Comparison of ENCODE assay signal across 18 cellular contexts in genomic region chr17:41504126-41504977, GRCh38. TPM values are rescaled to one million over a fixed set of nuclear protein-coding genes. Genes with fewer than 3 reads are reported as not detected.
DNase-seq lines count a peak whose midpoint lies in the region; ATAC-seq and TF ChIP-seq lines count a peak whose summit lies in the region.
"Had no signal": no experiment of that assay in that cellular context is flagged by ENCODE, and none has a peak within 500 bp of the region (broad histone marks: within the 10 kb centered on the region; RNA-seq: fewer than 3 reads in every experiment).

No MANE protein-coding gene starts in this region.

- 0 out of 2 replicates have a peak overlapping the region, but pooled peaks have one; percentile 6 for H3K18ac ChIP-seq in IMR-90 (ENCODE audit: low read depth, low read length)

- no peaks in the 10 kb centered on the region for H4K20me1 ChIP-seq in IMR-90 (ENCODE audit: insufficient read depth, low read length)

- no peak overlapping the region for H2BK20ac ChIP-seq in IMR-90 (ENCODE audit: low read depth, low read length)

- H3K23ac ChIP-seq in IMR-90 (ENCODE audit: low read depth, low read length), result no peak overlapping the region

- no peak overlapping the region; the same call in 1 of the 2 replicates for H4K91ac ChIP-seq in IMR-90 (ENCODE audit: insufficient read depth, low read depth, low read length)

- H3K27me3 Mint-ChIP-seq in stimulated activated naive CD8-positive, alpha-beta T cell treated with anti-CD3 and anti-CD28 coated beads, Interleukin-15, amount 100 ng/mL, for 72 hours, result no peaks in the 10 kb centered on the region

- ATAC-seq in IMR-90 (ENCODE audit: low read depth), result peak; percentile 67
- no peak for ATAC-seq in stimulated activated naive CD8-positive, alpha-beta T cell treated with anti-CD3 and anti-CD28 coated beads, Interleukin-15, amount 100 ng/mL, for 72 hours
- ATAC-seq: HCT116, T-cell had no signal

- no peak overlapping the region for H2AK9ac ChIP-seq in IMR-90 (replicated peaks; ENCODE audit: low read depth, low read length, poor library complexity)

- CTCF ChIA-PET in IMR-90 (lab: Yijun Ruan, JAX), result interaction anchor here (1.0 to 1.5 kb wide), 2 partner anchors 44 to 159 kb away, joined by 3 to 4 read pairs; no protein-coding TSS in a partner anchor
- CTCF ChIA-PET in RWPE1 (lab: Yijun Ruan, JAX), result no interaction called here

- no CpG with 5 or more reads among the region's 10 CpGs for WGBS in IMR-90 (ENCODE audit: extremely low coverage in 2 of 2, insufficient read length in 1 of 2), 2 experiments
- 60 to 67% methylated on average over 10 of the region's 10 CpGs for WGBS in tibial nerve, 2 donors

- no peak for TF ChIP-seq RAD21 in IMR-90 (IDR thresholded peaks at IDR 0.05; ENCODE audit: low read length)

- H3K27ac Mint-ChIP-seq in stimulated activated naive CD8-positive, alpha-beta T cell treated with anti-CD3 and anti-CD28 coated beads, Interleukin-15, amount 100 ng/mL, for 72 hours, result no peak overlapping the region
- H3K27ac Mint-ChIP-seq: T-cell had no signal

- no peaks in the 10 kb centered on the region for H3K9me3 Mint-ChIP-seq in stimulated activated naive CD8-positive, alpha-beta T cell treated with anti-CD3 and anti-CD28 coated beads, Interleukin-15, amount 100 ng/mL, for 72 hours
- H3K9me3 Mint-ChIP-seq: CD8-positive, alpha-beta memory T cell; T-cell had no signal

- DNase-seq in IMR-90, result peak; percentile 69
- no peak for DNase-seq in RWPE1 (ENCODE audit: low spot score)
- peak; percentile 12 for DNase-seq in kidney glomerular epithelial cell (lab: John Stamatoyannopoulos, UW)
- DNase-seq in vagina (ENCODE audit: extremely low spot score in 2 of 2), result no peak
- no peak for DNase-seq in HuH-7.5 (ENCODE audit: low spot score)
- DNase-seq in tibial nerve (ENCODE audit: low spot score in 2 of 2), result no peak
- DNase-seq in stimulated activated naive CD8-positive, alpha-beta T cell treated with anti-CD3 and anti-CD28 coated beads, Interleukin-15, amount 100 ng/mL, for 72 hours, result no peak
- DNase-seq: CD8-positive, alpha-beta memory T cell; NCI-H1436; NCI-H2029 treated with DMSO at 0.1 percent for 48 hours; NCI-H526; T-cell had no signal

- peak overlapping the region; percentile 44 for H2AK5ac ChIP-seq in IMR-90 (ENCODE audit: low read depth, low read length)

- no peaks in the 10 kb centered on the region for H3K79me1 ChIP-seq in IMR-90 (ENCODE audit: low read depth in 1 of 2, low read length in 2 of 2)

- dilution Hi-C loops in IMR-90 (cut with HindIII; ENCODE audit: low sequenced_read_pairs, unreplicated experiment), result no loop called here

- BruUV-seq in IMR-90 (replicated peaks; lab: Mats Ljungman, UMichigan), result no TSS peak

- no peaks in the 10 kb centered on the region for H3K36me3 ChIP-seq in IMR-90 (ENCODE audit: control insufficient read depth, insufficient read depth, low read length)
- no peaks in the 10 kb centered on the region for H3K36me3 ChIP-seq in vagina
- H3K36me3 ChIP-seq in tibial nerve, result no peaks in the 10 kb centered on the region

- no peaks in the 10 kb centered on the region for H3K9me3 ChIP-seq in IMR-90 (ENCODE audit: control insufficient read depth, insufficient read depth, low read length)
- H3K9me3 ChIP-seq in vagina, result no peaks in the 10 kb centered on the region
- no peaks in the 10 kb centered on the region for H3K9me3 ChIP-seq in tibial nerve

- no peak overlapping the region for H2BK15ac ChIP-seq in IMR-90 (ENCODE audit: low read depth, low read length)

- H3K9me1 ChIP-seq in IMR-90 (ENCODE audit: insufficient read depth, low read length), result peaks cover 13% of the 10 kb centered on the region

- H3K4me1 ChIP-seq in IMR-90 (ENCODE audit: control insufficient read depth, insufficient read depth, low read length) (peaks cover 16% of the 10 kb centered on the region), vagina (peaks cover 38% of the 10 kb centered on the region), tibial nerve (no peaks in the 10 kb centered on the region)

- H2AFZ ChIP-seq in IMR-90 (replicated peaks; ENCODE audit: low read length, poor library complexity), result peak overlapping the region; percentile 25

- no peak for TF ChIP-seq CTCF in IMR-90 (conservative IDR thresholded peaks at IDR 0.05; ENCODE audit: low read depth, low read length)
- TF ChIP-seq CTCF in RWPE1 (conservative IDR thresholded peaks at IDR 0.05; ENCODE audit: low read depth), result no peak
- TF ChIP-seq CTCF in vagina (IDR thresholded peaks at IDR 0.05), result no peak
- TF ChIP-seq CTCF in tibial nerve (IDR thresholded peaks at IDR 0.05), result no peak

- intact Hi-C loops in IMR-90 (cut with micrococcal nuclease) (loop anchor here (1.0 kb wide), 1 partner anchor 38 kb away; no protein-coding TSS in a partner anchor), vagina (cut with DNase I) (no loop called here)

- H3K4ac ChIP-seq in IMR-90 (ENCODE audit: low read depth, low read length), result 0 out of 2 replicates have a peak overlapping the region, but pooled peaks have one; percentile 34

- no peak overlapping the region for H3K4me3 ChIP-seq in IMR-90 (ENCODE audit: insufficient read depth, low read depth, low read length)
- H3K4me3 ChIP-seq in vagina, result peak overlapping the region in 1 of 2 donors; percentile 30
- no peak overlapping the region for H3K4me3 ChIP-seq in tibial nerve
- H3K4me3 ChIP-seq: SK-N-MC had no signal

- TF ChIP-seq POLR2A in IMR-90 (IDR thresholded peaks at IDR 0.05; ENCODE audit: low read depth, low read length), result no peak
- no peak for TF ChIP-seq POLR2A in vagina (IDR thresholded peaks at IDR 0.05)
- no peak for TF ChIP-seq POLR2A in tibial nerve (IDR thresholded peaks at IDR 0.05)

- H3K27ac ChIP-seq in IMR-90 (ENCODE audit: insufficient read depth, low read length), result peak overlapping the region; percentile 22; the same call in 1 of the 2 replicates
- H3K27ac ChIP-seq in RWPE1, result peak overlapping the region; percentile 62
- H3K27ac ChIP-seq in vagina, result peak overlapping the region; percentile 47
- H3K27ac ChIP-seq in tibial nerve, result no peak overlapping the region
- H3K27ac ChIP-seq: KMS-11, SK-N-MC had no signal

- H3K4me2 ChIP-seq in IMR-90 (ENCODE audit: low read depth, low read length), result peak overlapping the region; percentile 51
- H3K4me2 ChIP-seq: KMS-11 had no signal

- H3K9ac ChIP-seq in IMR-90 (ENCODE audit: low read depth, low read length), result no peak overlapping the region
- H3K9ac ChIP-seq: KMS-11 had no signal

- in situ Hi-C loops in IMR-90 (cut with MboI; ENCODE audit: low sequenced_read_pairs), result no loop called here

- no peak overlapping the region for H2BK120ac ChIP-seq in IMR-90 (ENCODE audit: low read depth, low read length)

- H3K56ac ChIP-seq in IMR-90 (ENCODE audit: extremely low read depth, insufficient read depth, low read length), result no peak overlapping the region

- no peak overlapping the region for H3K4me3 Mint-ChIP-seq in stimulated activated naive CD8-positive, alpha-beta T cell treated with anti-CD3 and anti-CD28 coated beads, Interleukin-15, amount 100 ng/mL, for 72 hours
- H3K4me3 Mint-ChIP-seq: CD8-positive, alpha-beta memory T cell; T-cell had no signal

- no peak overlapping the region for H4K5ac ChIP-seq in IMR-90 (ENCODE audit: low read depth, low read length)

- peak overlapping the region in 1 of 2 experiments; percentile 0; a peak in 1 of 4 replicates for H4K8ac ChIP-seq in IMR-90 (ENCODE audit: low read depth in 2 of 2, low read length in 2 of 2)

- peak overlapping the region; percentile 30 for H2BK5ac ChIP-seq in IMR-90 (ENCODE audit: low read depth, low read length, poor library complexity, severe bottlenecking)

- H3K14ac ChIP-seq in IMR-90 (replicated peaks; ENCODE audit: low read depth, low read length), result 0 out of 2 replicates have a peak overlapping the region, but pooled peaks have one; percentile 30

- TF ChIP-seq EP300 in tibial nerve (IDR thresholded peaks at IDR 0.05), result no peak

- POLR2A ChIA-PET in IMR-90 (lab: Charles Lee; ENCODE audit: unreplicated experiment), result no interaction called here
- POLR2A ChIA-PET in RWPE1 (lab: Yijun Ruan, JAX; ENCODE audit: low non-redundant PET), result interaction anchor here (0.6 kb wide), 1 partner anchor 445 kb away, joined by 5 read pairs; no protein-coding TSS in a partner anchor

- peaks cover 5% of the 10 kb centered on the region for H3K4me1 Mint-ChIP-seq in stimulated activated naive CD8-positive, alpha-beta T cell treated with anti-CD3 and anti-CD28 coated beads, Interleukin-15, amount 100 ng/mL, for 72 hours
- H3K4me1 Mint-ChIP-seq: CD8-positive, alpha-beta memory T cell had no signal

- H3K27me3 ChIP-seq in IMR-90 (ENCODE audit: control insufficient read depth, insufficient read depth, low read length) (no peaks in the 10 kb centered on the region; the same call in 1 of the 2 replicates), vagina (no peaks in the 10 kb centered on the region), tibial nerve (no peaks in the 10 kb centered on the region)

RNA-seq across cellular contexts. Expression of gene KRT13, which starts 1.1 kb away (rescaled TPM):
- total RNA-seq in IMR-90 (2012; rRNA removed), result 0.18 and 0.28 TPM in 2 replicates
- polyA plus RNA-seq in IMR-90 (2012; rRNA removed), result 0.56 and 0.60 TPM in 2 replicates
- 0.42 and 0.44 TPM in 2 replicates for polyA plus RNA-seq in IMR-90 (2012; cell fraction: cytosol; rRNA removed)
- polyA plus RNA-seq in IMR-90 (2012; cell fraction: nucleus; rRNA removed; ENCODE audit: low replicate concordance), result 0.61 and 0.87 TPM in 2 replicates
- 10,968 TPM for total RNA-seq in vagina
- under 1 TPM in 1 of 4 donors, not detected in 3; 0.42 TPM for total RNA-seq in tibial nerve
- total RNA-seq: CD8-positive, alpha-beta memory T cell; Daoy; T-cell had no signal
- polyA plus RNA-seq: AG04450; CD8-positive, alpha-beta memory T cell had no signal

RNA-seq across cellular contexts. Expression of gene KRT15, which starts 14.3 kb away (rescaled TPM):
- total RNA-seq in IMR-90 (2012; rRNA removed), result 2.9 and 3.6 TPM in 2 replicates
- 5.3 and 7.6 TPM in 2 replicates for polyA plus RNA-seq in IMR-90 (2012; rRNA removed)
- polyA plus RNA-seq in IMR-90 (2012; cell fraction: cytosol; rRNA removed), result 3.4 and 3.7 TPM in 2 replicates
- polyA plus RNA-seq in IMR-90 (2012; cell fraction: nucleus; rRNA removed; ENCODE audit: low replicate concordance), result 17.3 and 18.6 TPM in 2 replicates
- 931 TPM for total RNA-seq in vagina
- total RNA-seq in tibial nerve, result 1 to 10 TPM in 1 of 4 donors, under 1 TPM in 2, not detected in 1; 0.42 to 4.2 (median 0.78) TPM
- total RNA-seq: CD8-positive, alpha-beta memory T cell had no signal
- polyA plus RNA-seq: CD8-positive, alpha-beta memory T cell had no signal

RNA-seq across cellular contexts. Expression of gene KRT36, which starts 14.6 kb away (rescaled TPM):
- not detected in 2 replicates for total RNA-seq in IMR-90 (2012; rRNA removed)
- not detected in 2 replicates for polyA plus RNA-seq in IMR-90 (2012; rRNA removed)
- 0.03 TPM in 1 of 2 replicates, not detected in the other for polyA plus RNA-seq in IMR-90 (2012; cell fraction: cytosol; rRNA removed)
- not detected in 2 replicates for polyA plus RNA-seq in IMR-90 (2012; cell fraction: nucleus; rRNA removed; ENCODE audit: low replicate concordance)
- total RNA-seq in vagina, result not detected
- total RNA-seq in tibial nerve, result under 1 TPM in 1 of 4 donors, not detected in 3; 0.42 TPM
- total RNA-seq: CD8-positive, alpha-beta memory T cell; Daoy; T-cell had no signal
- polyA plus RNA-seq: AG04450; CD8-positive, alpha-beta memory T cell had no signal

RNA-seq across cellular contexts. Expression of gene KRT35, which starts 23.4 kb away (rescaled TPM):
- total RNA-seq in IMR-90 (2012; rRNA removed) (not detected in 2 replicates), vagina (not detected), tibial nerve (not detected)
- not detected in 2 replicates for polyA plus RNA-seq in IMR-90 (2012; rRNA removed)
- polyA plus RNA-seq in IMR-90 (2012; cell fraction: cytosol; rRNA removed), result not detected in 2 replicates
- not detected in 2 replicates for polyA plus RNA-seq in IMR-90 (2012; cell fraction: nucleus; rRNA removed; ENCODE audit: low replicate concordance)
- total RNA-seq: CD8-positive, alpha-beta memory T cell; Daoy; T-cell had no signal
- polyA plus RNA-seq: AG04450; BJ; CD8-positive, alpha-beta memory T cell had no signal

RNA-seq across cellular contexts. Expression of gene KRT19, which starts 23.8 kb away (rescaled TPM):
- total RNA-seq in IMR-90 (2012; rRNA removed) (14.7 and 18.1 TPM in 2 replicates), vagina (198 TPM), tibial nerve (1,000 to 10,000 TPM in 2 of 4 donors, 100 to 1,000 TPM in 1, 10 to 100 TPM in 1; 85.5 to 1,774 (median 1,323) TPM)
- 12.0 and 12.5 TPM in 2 replicates for polyA plus RNA-seq in IMR-90 (2012; rRNA removed)
- 12.7 and 12.8 TPM in 2 replicates for polyA plus RNA-seq in IMR-90 (2012; cell fraction: cytosol; rRNA removed)
- polyA plus RNA-seq in IMR-90 (2012; cell fraction: nucleus; rRNA removed; ENCODE audit: low replicate concordance), result 5.0 and 8.4 TPM in 2 replicates
- total RNA-seq: CD8-positive, alpha-beta memory T cell had no signal
- polyA plus RNA-seq: CD8-positive, alpha-beta memory T cell had no signal

Comparison
In these comparisons a context has a peak if more than half of its experiments do, and no peak if none do; other contexts are left out.
1. DNase-seq: peak in IMR-90 (single experiment) and kidney glomerular epithelial cell (single experiment); none in RWPE1 (single experiment), vagina (0 of 2), HuH-7.5 (single experiment), tibial nerve (0 of 2) and stimulated activated naive CD8-positive, alpha-beta T cell treated with anti-CD3 and anti-CD28 coated beads, Interleukin-15, amount 100 ng/mL, for 72 hours (0 of 2).
2. H3K27ac ChIP-seq: peak in IMR-90 (single experiment), RWPE1 (single experiment) and vagina (single experiment); none in tibial nerve (0 of 4).
3. RNA of gene KRT13, which starts 1.1 kb away (total RNA-seq): 10,968 TPM in vagina (single experiment); 0.18 to 0.28 TPM in IMR-90 and 0.42 TPM in tibial nerve; every median in the first group is over 1,000 times any median in the second.
4. RNA of gene KRT15, which starts 14.3 kb away (total RNA-seq): 931 TPM in vagina (single experiment); 2.9 to 3.6 TPM in IMR-90 and 0.42 to 4.2 TPM in tibial nerve; every median in the first group is over 100 times any median in the second.